ENCODE assay signal across 37 cellular contexts in genomic region chrX:36401774-36402173, GRCh38.
"Had no signal": no experiment of that assay in that cellular context is flagged by ENCODE, and none has a peak within 500 bp of the region (broad histone marks: within the 10 kb centered on the region; RNA-seq: fewer than 3 reads in every experiment).

No MANE protein-coding gene starts in this region.

- H3K4me3 ChIP-seq: adrenal gland, ascending aorta, body of pancreas, breast epithelium, cardiac muscle cell had no signal

- H3K9me3 ChIP-seq: adrenal gland, ascending aorta, body of pancreas, breast epithelium had no signal

- FAIRE-seq: bronchial epithelial cell had no signal

- H3K4me1 Mint-ChIP-seq: activated naive CD4-positive, alpha-beta T cell treated with anti-CD3 and anti-CD28 coated beads, Interleukin-2, amount 10 ng/mL, durations not matched to agents 7 days and 5 days; activated naive CD4-positive, alpha-beta T cell treated with anti-CD3 and anti-CD28 coated beads, Interleukin-2, amount 50 U/mL, for 24 hours; activated naive CD8-positive, alpha-beta T cell treated with anti-CD3 and anti-CD28 coated beads for 36 hours; activated naive CD8-positive, alpha-beta T cell treated with anti-CD3 and anti-CD28 coated beads, Interleukin-2, amount 10 ng/mL, durations not matched to agents 7 days and 5 days; activated naive CD8-positive, alpha-beta T cell treated with anti-CD3 and anti-CD28 coated beads, Interleukin-2, amount 50 U/mL, for 24 hours; activated T-helper 17 cell treated with anti-CD3 and anti-CD28 coated beads, Interleukin-2, amount 50 U/mL, for 72 hours; brain; central memory CD8-positive, alpha-beta T cell had no signal

- H3K36me3 Mint-ChIP-seq: activated naive CD4-positive, alpha-beta T cell treated with anti-CD3 and anti-CD28 coated beads, Interleukin-2, amount 10 ng/mL, durations not matched to agents 7 days and 5 days; activated naive CD4-positive, alpha-beta T cell treated with anti-CD3 and anti-CD28 coated beads, Interleukin-2, amount 50 U/mL, for 24 hours; activated naive CD4-positive, alpha-beta T cell treated with anti-CD3 and anti-CD28 coated beads, Interleukin-2, amount 50 U/mL, for 72 hours; activated naive CD8-positive, alpha-beta T cell; activated naive CD8-positive, alpha-beta T cell treated with anti-CD3 and anti-CD28 coated beads for 36 hours; activated naive CD8-positive, alpha-beta T cell treated with anti-CD3 and anti-CD28 coated beads, Interleukin-2, amount 10 ng/mL, durations not matched to agents 7 days and 5 days; brain had no signal

- H3K4me3 Mint-ChIP-seq: activated naive CD4-positive, alpha-beta T cell treated with anti-CD3 and anti-CD28 coated beads for 36 hours; activated naive CD4-positive, alpha-beta T cell treated with anti-CD3 and anti-CD28 coated beads, Interleukin-2, amount 10 ng/mL, durations not matched to agents 7 days and 5 days; activated naive CD4-positive, alpha-beta T cell treated with anti-CD3 and anti-CD28 coated beads, Interleukin-2, amount 50 U/mL, for 24 hours; activated naive CD8-positive, alpha-beta T cell; activated naive CD8-positive, alpha-beta T cell treated with anti-CD3 and anti-CD28 coated beads for 36 hours; activated naive CD8-positive, alpha-beta T cell treated with anti-CD3 and anti-CD28 coated beads, Interleukin-2, amount 10 ng/mL, durations not matched to agents 7 days and 5 days; activated naive CD8-positive, alpha-beta T cell treated with anti-CD3 and anti-CD28 coated beads, Interleukin-2, amount 50 U/mL, for 24 hours; activated T-cell treated with anti-CD3 and anti-CD28 coated beads, Interleukin-2, amount 50 U/mL, for 4 hours; activated T-cell treated with anti-CD3 and anti-CD28 coated beads, Interleukin-2, amount 50 U/mL, for 72 hours; activated T-helper 1 cell treated with anti-CD3 and anti-CD28 coated beads, Interleukin-12 subunit alpha, Interleukin-12 subunit beta, Interleukin-2, Interleukin-4 antibody, amounts not matched to agents 30 ng/mL and 10 ng/mL and 1 ng/mL, durations not matched to agents 14 hours and 24 hours and 36 hours; activated T-helper 17 cell treated with anti-CD3 and anti-CD28 coated beads, Interleukin-2, amount 50 U/mL, for 72 hours; brain; central memory CD8-positive, alpha-beta T cell had no signal

- ATAC-seq: activated naive CD4-positive, alpha-beta T cell treated with anti-CD3 and anti-CD28 coated beads, Interleukin-2, amount 50 U/mL, for 72 hours; activated naive CD8-positive, alpha-beta T cell treated with anti-CD3 and anti-CD28 coated beads, Interleukin-2, amount 50 U/mL, for 24 hours; activated T-cell treated with anti-CD3 and anti-CD28 coated beads, Interleukin-2, amount 50 U/mL, for 4 hours; activated T-cell treated with anti-CD3 and anti-CD28 coated beads, Interleukin-2, amount 50 U/mL, for 72 hours; activated T-helper 17 cell treated with anti-CD3 and anti-CD28 coated beads, Interleukin-2, amount 50 U/mL, for 72 hours; body of pancreas had no signal

- H3K27ac Mint-ChIP-seq: activated naive CD4-positive, alpha-beta T cell treated with anti-CD3 and anti-CD28 coated beads for 36 hours; activated naive CD4-positive, alpha-beta T cell treated with anti-CD3 and anti-CD28 coated beads, Interleukin-2, amount 10 ng/mL, durations not matched to agents 7 days and 5 days; activated naive CD4-positive, alpha-beta T cell treated with anti-CD3 and anti-CD28 coated beads, Interleukin-2, amount 50 U/mL, for 24 hours; activated naive CD4-positive, alpha-beta T cell treated with anti-CD3 and anti-CD28 coated beads, Interleukin-2, amount 50 U/mL, for 72 hours; activated naive CD8-positive, alpha-beta T cell; activated naive CD8-positive, alpha-beta T cell treated with anti-CD3 and anti-CD28 coated beads for 36 hours; activated naive CD8-positive, alpha-beta T cell treated with anti-CD3 and anti-CD28 coated beads, Interleukin-2, amount 10 ng/mL, durations not matched to agents 7 days and 5 days; activated naive CD8-positive, alpha-beta T cell treated with anti-CD3 and anti-CD28 coated beads, Interleukin-2, amount 50 U/mL, for 24 hours; activated T-cell treated with anti-CD3 and anti-CD28 coated beads, Interleukin-2, amount 50 U/mL, for 72 hours; activated T-helper 1 cell treated with anti-CD3 and anti-CD28 coated beads, Interleukin-12 subunit alpha, Interleukin-12 subunit beta, Interleukin-2, Interleukin-4 antibody, amounts not matched to agents 30 ng/mL and 10 ng/mL and 1 ng/mL, durations not matched to agents 14 hours and 24 hours and 36 hours; activated T-helper 17 cell treated with anti-CD3 and anti-CD28 coated beads, Interleukin-2, amount 50 U/mL, for 72 hours; activated T-helper 2 cell treated with anti-CD3 and anti-CD28 coated beads, Interferon-gamma antibody, Interleukin-2, Interleukin-4, amounts not matched to agents 10 μg/mL and 5 μg/mL and 100 μg/mL, durations not matched to agents 14 hours and 24 hours and 36 hours; brain had no signal

- H3K27me3 Mint-ChIP-seq: activated naive CD4-positive, alpha-beta T cell treated with anti-CD3 and anti-CD28 coated beads, Interleukin-2, amount 10 ng/mL, durations not matched to agents 7 days and 5 days; activated naive CD4-positive, alpha-beta T cell treated with anti-CD3 and anti-CD28 coated beads, Interleukin-2, amount 50 U/mL, for 24 hours; activated naive CD8-positive, alpha-beta T cell; activated naive CD8-positive, alpha-beta T cell treated with anti-CD3 and anti-CD28 coated beads for 36 hours; activated naive CD8-positive, alpha-beta T cell treated with anti-CD3 and anti-CD28 coated beads, Interleukin-2, amount 10 ng/mL, durations not matched to agents 7 days and 5 days; activated naive CD8-positive, alpha-beta T cell treated with anti-CD3 and anti-CD28 coated beads, Interleukin-2, amount 50 U/mL, for 24 hours; activated T-helper 17 cell treated with anti-CD3 and anti-CD28 coated beads, Interleukin-2, amount 50 U/mL, for 72 hours; central memory CD8-positive, alpha-beta T cell had no signal

- H3K36me3 ChIP-seq: adrenal gland, ascending aorta, brain microvascular endothelial cell, breast epithelium, cardiac muscle cell had no signal

- H3K27ac ChIP-seq: adrenal gland, ascending aorta, body of pancreas, brain microvascular endothelial cell, breast epithelium, cardiac muscle cell had no signal

- H3K4me1 ChIP-seq: adrenal gland, ascending aorta, body of pancreas, breast epithelium had no signal

- DNase-seq: activated effector memory CD4-positive, alpha-beta T cell treated with anti-CD3 and anti-CD28 coated beads, Interleukin-2, amount 50 U/mL, for 16 hours; activated effector memory CD4-positive, alpha-beta T cell treated with Interleukin-2 at 50 U/mL for 16 hours; activated gamma-delta T cell; activated gamma-delta T cell treated with Interleukin-2 at 50 U/mL for 16 hours; activated naive CD4-positive, alpha-beta T cell; activated naive CD4-positive, alpha-beta T cell treated with anti-CD3 and anti-CD28 coated beads for 36 hours; activated naive CD4-positive, alpha-beta T cell treated with anti-CD3 and anti-CD28 coated beads, Interleukin-2, amount 10 ng/mL, durations not matched to agents 7 days and 5 days; activated naive CD4-positive, alpha-beta T cell treated with anti-CD3 and anti-CD28 coated beads, Interleukin-2, amount 50 U/mL, for 16 hours; activated naive CD4-positive, alpha-beta T cell treated with Interleukin-2 at 50 U/mL for 16 hours; activated naive CD8-positive, alpha-beta T cell treated with anti-CD3 and anti-CD28 coated beads for 36 hours; activated naive CD8-positive, alpha-beta T cell treated with anti-CD3 and anti-CD28 coated beads, Interleukin-2, amount 10 ng/mL, durations not matched to agents 7 days and 5 days; activated naive CD8-positive, alpha-beta T cell treated with anti-CD3 and anti-CD28 coated beads, Interleukin-2, amount 50 U/mL, for 24 hours; activated T-cell treated with anti-CD3 and anti-CD28 coated beads, Interleukin-2, amount 50 U/mL, for 4 hours; activated T-cell treated with anti-CD3 and anti-CD28 coated beads, Interleukin-2, amount 50 U/mL, for 48 hours; activated T-cell treated with anti-CD3 and anti-CD28 coated beads, Interleukin-2, amount 50 U/mL, for 72 hours; adrenal gland; amniotic stem cell; amygdala; anterior cingulate cortex; aorta; body of pancreas; brain microvascular endothelial cell; caudate nucleus; central memory CD4-positive, alpha-beta T cell; cerebellar nuclear complex had no signal

- H3K9me3 Mint-ChIP-seq: activated naive CD4-positive, alpha-beta T cell treated with anti-CD3 and anti-CD28 coated beads for 36 hours; activated naive CD4-positive, alpha-beta T cell treated with anti-CD3 and anti-CD28 coated beads, Interleukin-2, amount 10 ng/mL, durations not matched to agents 7 days and 5 days; activated naive CD4-positive, alpha-beta T cell treated with anti-CD3 and anti-CD28 coated beads, Interleukin-2, amount 50 U/mL, for 24 hours; activated naive CD8-positive, alpha-beta T cell treated with anti-CD3 and anti-CD28 coated beads for 36 hours; activated naive CD8-positive, alpha-beta T cell treated with anti-CD3 and anti-CD28 coated beads, Interleukin-2, amount 10 ng/mL, durations not matched to agents 7 days and 5 days; activated naive CD8-positive, alpha-beta T cell treated with anti-CD3 and anti-CD28 coated beads, Interleukin-2, amount 50 U/mL, for 24 hours; activated T-cell treated with anti-CD3 and anti-CD28 coated beads, Interleukin-2, amount 50 U/mL, for 4 hours; activated T-cell treated with anti-CD3 and anti-CD28 coated beads, Interleukin-2, amount 50 U/mL, for 72 hours; activated T-helper 1 cell treated with anti-CD3 and anti-CD28 coated beads, Interleukin-12 subunit alpha, Interleukin-12 subunit beta, Interleukin-2, Interleukin-4 antibody, amounts not matched to agents 30 ng/mL and 10 ng/mL and 1 ng/mL, durations not matched to agents 14 hours and 24 hours and 36 hours; activated T-helper 17 cell treated with anti-CD3 and anti-CD28 coated beads, Interleukin-2, amount 50 U/mL, for 72 hours; activated T-helper 2 cell treated with anti-CD3 and anti-CD28 coated beads, Interferon-gamma antibody, Interleukin-2, Interleukin-4, amounts not matched to agents 10 μg/mL and 5 μg/mL and 100 μg/mL, durations not matched to agents 14 hours and 24 hours and 36 hours; brain; central memory CD8-positive, alpha-beta T cell had no signal
